In genomic region chr17:32941419-32942032, GRCh38 we compare ENCODE assay signal across 1 cellular context.
TF ChIP-seq lines count a peak whose summit lies in the region.

No MANE protein-coding gene starts in this region.

TF ChIP-seq in HepG2, 621 proteins besides CTCF, POLR2A, EP300 and RAD21 (continued from another document):
- TF ChIP-seq AKAP8 (CRISPR knock-in tag; IDR thresholded peaks at IDR 0.05) (no peak), ZNF550 (CRISPR knock-in tag; IDR thresholded peaks at IDR 0.05; ENCODE audit: borderline replicate concordance) (no peak), TBP (CRISPR knock-in tag; IDR thresholded peaks at IDR 0.05) (no peak), ZNF605 (CRISPR knock-in tag; IDR thresholded peaks at IDR 0.05) (no peak), NFE2L1 (CRISPR knock-in tag; IDR thresholded peaks at IDR 0.05; ENCODE audit: borderline replicate concordance) (no peak), MTF2 (CRISPR knock-in tag; IDR thresholded peaks at IDR 0.05; ENCODE audit: borderline replicate concordance) (no peak), DMTF1 (CRISPR knock-in tag; IDR thresholded peaks at IDR 0.05) (no peak), NR1H2 (CRISPR knock-in tag; IDR thresholded peaks at IDR 0.05; ENCODE audit: borderline replicate concordance, low read depth) (no peak), ZNF772 (CRISPR knock-in tag; IDR thresholded peaks at IDR 0.05) (no peak), SETDB1 (CRISPR knock-in tag; IDR thresholded peaks at IDR 0.05; ENCODE audit: borderline replicate concordance) (no peak), CCDC6 (CRISPR knock-in tag; IDR thresholded peaks at IDR 0.05) (no peak)
- TF ChIP-seq, protein P1, sequence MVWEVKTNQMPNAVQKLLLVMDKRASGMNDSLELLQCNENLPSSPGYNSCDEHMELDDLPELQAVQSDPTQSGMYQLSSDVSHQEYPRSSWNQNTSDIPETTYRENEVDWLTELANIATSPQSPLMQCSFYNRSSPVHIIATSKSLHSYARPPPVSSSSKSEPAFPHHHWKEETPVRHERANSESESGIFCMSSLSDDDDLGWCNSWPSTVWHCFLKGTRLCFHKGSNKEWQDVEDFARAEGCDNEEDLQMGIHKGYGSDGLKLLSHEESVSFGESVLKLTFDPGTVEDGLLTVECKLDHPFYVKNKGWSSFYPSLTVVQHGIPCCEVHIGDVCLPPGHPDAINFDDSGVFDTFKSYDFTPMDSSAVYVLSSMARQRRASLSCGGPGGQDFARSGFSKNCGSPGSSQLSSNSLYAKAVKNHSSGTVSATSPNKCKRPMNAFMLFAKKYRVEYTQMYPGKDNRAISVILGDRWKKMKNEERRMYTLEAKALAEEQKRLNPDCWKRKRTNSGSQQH (CRISPR knock-in tag; IDR thresholded peaks at IDR 0.05; ENCODE audit: low read depth): no peak
